Comparison of ENCODE assay signal across 7 cellular contexts in the genomic region with DNA sequence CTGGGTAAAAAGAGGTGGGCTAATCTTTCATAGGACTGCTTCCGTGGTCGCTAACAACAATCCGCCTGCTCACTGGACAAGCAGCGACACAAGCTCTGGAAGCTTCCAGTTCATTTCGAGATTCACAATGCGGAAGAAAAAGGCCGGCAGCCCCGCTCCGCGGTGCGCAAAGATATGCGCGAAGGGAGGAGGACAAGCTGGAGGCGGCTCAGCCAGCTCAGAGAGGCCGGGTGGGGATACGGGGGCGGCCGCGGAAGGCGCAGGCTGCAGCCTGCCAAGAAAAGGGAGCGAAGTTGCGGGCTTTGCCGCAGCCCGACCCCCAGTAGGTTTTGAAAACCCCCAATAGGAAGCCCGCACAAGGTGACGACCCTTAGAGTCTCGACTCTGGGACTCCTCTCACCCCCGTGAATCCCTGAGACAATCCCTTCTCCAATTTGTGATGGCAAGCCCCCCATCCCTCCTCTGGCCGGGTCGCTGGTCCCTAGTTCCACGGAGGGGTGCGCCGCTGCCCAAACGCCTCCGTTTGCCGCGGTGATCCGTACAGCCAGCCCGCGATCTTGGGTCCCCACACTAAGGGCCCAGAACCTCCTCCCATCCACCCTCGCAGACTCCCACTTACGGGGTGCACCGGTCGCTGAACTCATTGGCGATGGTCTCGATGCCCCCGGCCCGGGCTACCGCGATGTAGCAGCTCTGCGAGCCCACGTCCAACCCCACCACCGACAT. TPM values are rescaled to one million over a fixed set of nuclear protein-coding genes. Genes with fewer than 3 reads are reported as not detected.
DNase-seq lines count a peak whose midpoint lies in the region; ATAC-seq, FAIRE-seq and TF ChIP-seq lines count a peak whose summit lies in the region.

No MANE protein-coding gene starts in this region.

- H3K9me1 ChIP-seq in endothelial cell of umbilical vein (replicated peaks; ENCODE audit: control insufficient read depth, extremely low read depth, insufficient read depth, low read length) = no peaks in the 10 kb centered on the region

- BruUV-seq in endothelial cell of umbilical vein (replicated peaks; lab: Mats Ljungman, UMichigan) = TSS peak; percentile 21

- H3K4me1 ChIP-seq in endothelial cell of umbilical vein (ENCODE audit: control insufficient read depth, extremely low read depth, insufficient read depth, low read length) = peaks cover 24% of the 10 kb centered on the region

- dilution Hi-C loops in endothelial cell of umbilical vein (cut with MboI; ENCODE audit: extremely low pct_ligation_motif_present, low sequenced_read_pairs) = no loop called here

- peak; percentile 86 for FAIRE-seq in endothelial cell of umbilical vein (lab: Jason Lieb, UNC)

- peak overlapping the region; percentile 48 for H2AFZ ChIP-seq in endothelial cell of umbilical vein (ENCODE audit: low read depth, low read length)

- H3K4me3 ChIP-seq in endothelial cell of umbilical vein (replicated peaks in 1 of 3; ENCODE audit: insufficient read depth in 1 of 3, low read depth in 1 of 3, low read length in 3 of 3) = peak overlapping the region; percentile 88 to 99 (median 97)

- intact Hi-C loops in endothelial cell of umbilical vein (cut with micrococcal nuclease) = loop anchor here (2.0 to 10.0 kb wide), 4 partner anchors 262 to 1316 kb away; a partner anchor contains a TSS

- no peak for TF ChIP-seq CTCF in endothelial cell of umbilical vein (IDR thresholded peaks at IDR 0.05; ENCODE audit: extremely low read depth in 1 of 2, insufficient read depth in 1 of 2, low read depth in 1 of 2, low read length in 2 of 2)

- peak overlapping the region; percentile 100 for H3K4me2 ChIP-seq in endothelial cell of umbilical vein (ENCODE audit: insufficient read depth, low read length)

- CTCF ChIA-PET in endothelial cell of umbilical vein (lab: Charles Lee) = interaction anchor here (0.7 to 2.4 kb wide), 9 partner anchors 11 to 263 kb away, joined by 3 to 11 read pairs (median 4); a partner anchor contains a TSS

- POLR2A ChIA-PET in endothelial cell of umbilical vein (lab: Charles Lee) = no interaction called here

- peak overlapping the region; percentile 91 for H3K9ac ChIP-seq in endothelial cell of umbilical vein (replicated peaks; ENCODE audit: extremely low read depth, insufficient read depth, low read length)

- H3K36me3 ChIP-seq in endothelial cell of umbilical vein (ENCODE audit: control insufficient read depth in 2 of 2, extremely low read depth in 1 of 2, insufficient read depth in 2 of 2, low read length in 2 of 2) = no peaks in the 10 kb centered on the region

- H4K20me1 ChIP-seq in endothelial cell of umbilical vein (replicated peaks; ENCODE audit: control insufficient read depth, extremely low read depth, insufficient read depth, low read length) = no peaks in the 10 kb centered on the region

- no peaks in the 10 kb centered on the region for H3K27me3 ChIP-seq in endothelial cell of umbilical vein (ENCODE audit: control insufficient read depth in 2 of 2, insufficient read depth in 2 of 2, low read length in 2 of 2)

- H3K79me2 ChIP-seq in endothelial cell of umbilical vein (ENCODE audit: control insufficient read depth, insufficient read depth, low read length) = peaks cover 50% of the 10 kb centered on the region

- H3K27ac ChIP-seq in endothelial cell of umbilical vein (ENCODE audit: insufficient read depth, low read depth, low read length) = peak overlapping the region; percentile 71

- DNase-seq in NCI-H748 (lab: John Stamatoyannopoulos, UW; ENCODE audit: unreplicated experiment) (peak; percentile 89), endothelial cell of umbilical vein (ENCODE audit: low read depth, low spot score) (peak; percentile 74), middle frontal gyrus (ENCODE audit: extremely low spot score, low spot score) (peak; percentile 6)
- DNase-seq in activated CD8-positive, alpha-beta memory T cell treated with anti-CD3 and anti-CD28 coated beads, Interleukin-2, amount 50 U/mL, for 4 hours = peak; percentile 66
- DNase-seq in stimulated activated CD8-positive, alpha-beta memory T cell treated with anti-CD3 and anti-CD28 coated beads, Interleukin-2, amount 100 ng/mL, for 1 hour (ENCODE audit: low read depth in 2 of 2) = peak; percentile 21 to 37

- H3K9me3 ChIP-seq in endothelial cell of umbilical vein (replicated peaks; ENCODE audit: control insufficient read depth, insufficient read depth, low read length) = no peaks in the 10 kb centered on the region

- ATAC-seq in GM18498 (IDR thresholded peaks at IDR 0.05; ENCODE audit: unreplicated experiment) (peak; percentile 26), HG02798 (IDR thresholded peaks at IDR 0.05; ENCODE audit: poor library complexity, unreplicated experiment) (peak; percentile 24)

- TF ChIP-seq POLR2A in endothelial cell of umbilical vein (IDR thresholded peaks at IDR 0.05; ENCODE audit: low read depth, low read length) = no peak

TF ChIP-seq in endothelial cell of umbilical vein, 7 proteins besides CTCF, POLR2A, EP300 and RAD21:
- no peak for TF ChIP-seq JUN (IDR thresholded peaks at IDR 0.05; ENCODE audit: borderline replicate concordance, insufficient read depth, insufficient read length, low read depth)
- peak; percentile 11 for TF ChIP-seq FOS (IDR thresholded peaks at IDR 0.05; ENCODE audit: borderline replicate concordance, insufficient read depth, low read length)
- no peak for TF ChIP-seq GATA2 (IDR thresholded peaks at IDR 0.05; ENCODE audit: insufficient read depth, insufficient read length, low read depth, low read length)
- TF ChIP-seq EZH2 (IDR thresholded peaks at IDR 0.05; ENCODE audit: borderline replicate concordance, low read depth, low read length, severe bottlenecking) = no peak
- TF ChIP-seq MYC (IDR thresholded peaks at IDR 0.05; ENCODE audit: low read depth, low read length) = no peak
- TF ChIP-seq, protein P1, sequence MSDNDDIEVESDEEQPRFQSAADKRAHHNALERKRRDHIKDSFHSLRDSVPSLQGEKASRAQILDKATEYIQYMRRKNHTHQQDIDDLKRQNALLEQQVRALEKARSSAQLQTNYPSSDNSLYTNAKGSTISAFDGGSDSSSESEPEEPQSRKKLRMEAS (IDR thresholded peaks at IDR 0.05; ENCODE audit: insufficient read depth, insufficient read length) = no peak

RNA-seq across cellular contexts. Expression of a gene that starts 0.7 kb away (rescaled TPM):
- total RNA-seq in endothelial cell of umbilical vein = 98.1 and 124 TPM in 2 replicates
- 10.9 and 15.8 TPM in 2 replicates for polyA plus RNA-seq in endothelial cell of umbilical vein
- 32.8 and 33.1 TPM in 2 replicates for polyA plus RNA-seq in endothelial cell of umbilical vein (2011; cell fraction: cytosol; rRNA removed)
- 48.3 and 64.0 TPM in 2 replicates for polyA plus RNA-seq in endothelial cell of umbilical vein (2011; cell fraction: nucleus; rRNA removed)
- polyA plus RNA-seq in endothelial cell of umbilical vein (2012) = 112 and 183 TPM in 2 replicates
- 15.7 and 18.2 TPM in 2 replicates for polyA minus RNA-seq in endothelial cell of umbilical vein
- polyA minus RNA-seq in endothelial cell of umbilical vein (2011; cell fraction: cytosol; rRNA and poly(A)+ RNA removed) = 33.0 TPM
- polyA minus RNA-seq in endothelial cell of umbilical vein (2011; cell fraction: nucleus; rRNA and poly(A)+ RNA removed) = 21.7 and 29.5 TPM in 2 replicates

RNA-seq across cellular contexts. Expression of a gene that starts 38.8 kb away (rescaled TPM):
- 13.9 and 14.6 TPM in 2 replicates for total RNA-seq in endothelial cell of umbilical vein
- 4.5 and 5.2 TPM in 2 replicates for polyA plus RNA-seq in endothelial cell of umbilical vein
- polyA plus RNA-seq in endothelial cell of umbilical vein (2011; cell fraction: cytosol; rRNA removed) = 5.3 and 5.4 TPM in 2 replicates
- polyA plus RNA-seq in endothelial cell of umbilical vein (2011; cell fraction: nucleus; rRNA removed) = 5.7 and 6.1 TPM in 2 replicates
- polyA plus RNA-seq in endothelial cell of umbilical vein (2012) = 8.0 and 9.7 TPM in 2 replicates
- 10.3 and 14.4 TPM in 2 replicates for polyA minus RNA-seq in endothelial cell of umbilical vein
- polyA minus RNA-seq in endothelial cell of umbilical vein (2011; cell fraction: cytosol; rRNA and poly(A)+ RNA removed) = 3.3 TPM
- 5.8 TPM in 2 replicates for polyA minus RNA-seq in endothelial cell of umbilical vein (2011; cell fraction: nucleus; rRNA and poly(A)+ RNA removed)

Comparison
In these comparisons a context has a peak if more than half of its experiments do, and no peak if none do; other contexts are left out.
1. Peak in every context shown above with its lines: DNase-seq, ATAC-seq, H3K4me3 ChIP-seq and H3K27ac ChIP-seq.
2. DNase-seq: peak in every context shown above with its lines; median percentile 89 in NCI-H748; 74 in endothelial cell of umbilical vein; 66 in activated CD8-positive, alpha-beta memory T cell treated with anti-CD3 and anti-CD28 coated beads, Interleukin-2, amount 50 U/mL, for 4 hours; 29 in stimulated activated CD8-positive, alpha-beta memory T cell treated with anti-CD3 and anti-CD28 coated beads, Interleukin-2, amount 100 ng/mL, for 1 hour; 6 in middle frontal gyrus.